8 cellular contexts compared by ENCODE assay signal in the genomic region with DNA sequence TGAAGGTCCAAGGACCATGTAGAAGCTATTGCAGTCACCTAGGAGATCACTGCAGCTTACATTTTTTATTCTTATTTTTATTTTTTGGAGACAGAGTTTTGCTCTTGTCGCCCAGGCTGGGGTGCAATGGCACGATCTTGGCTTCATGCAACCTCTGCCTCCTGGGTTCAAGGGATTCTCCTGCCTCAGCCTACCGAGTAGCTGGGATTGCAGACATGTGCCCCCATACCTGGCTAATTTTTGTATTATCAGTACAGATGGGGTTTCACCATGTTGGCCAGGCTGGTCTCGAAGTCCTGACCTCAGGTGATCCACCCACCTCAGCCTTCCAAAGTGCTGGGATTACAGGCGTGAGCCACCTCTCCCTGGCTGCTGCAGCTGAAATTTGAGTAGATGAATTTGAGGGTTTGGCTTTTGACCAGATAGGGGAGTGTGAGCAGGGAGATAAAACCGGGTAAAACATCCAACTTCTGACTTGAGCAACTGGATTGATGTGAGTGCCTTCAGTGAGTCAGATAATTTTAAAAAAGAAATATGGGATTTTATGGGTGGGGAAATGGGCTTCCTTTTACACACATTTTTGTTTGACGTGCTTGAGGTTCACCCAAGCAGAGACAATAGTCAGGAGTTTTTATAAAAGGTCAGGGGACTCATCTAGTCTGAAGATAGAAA. TPM values are rescaled to one million over a fixed set of nuclear protein-coding genes. Genes with fewer than 3 reads are reported as not detected.
A peak's percentile ranks its signal among the peaks of the same experiment; 100 is the strongest.
DNase-seq lines count a peak whose midpoint lies in the region; ATAC-seq and TF ChIP-seq lines count a peak whose summit lies in the region.
"Not testable (repeated sequence)": the region's sequence is repeated elsewhere in the genome, so short reads cannot be mapped to it uniquely, and the experiment has no call there.

No MANE protein-coding gene starts in this region.

- H3K36me3 Mint-ChIP-seq in stimulated activated naive B cell treated with anti-CD40 and anti-IgM and Interleukin-4, amounts not matched to agents 10 μg/mL and 1 μg/mL and 100 μg/mL, for 72 hours, result not testable (repeated sequence)

- H3K9me3 Mint-ChIP-seq in stimulated activated naive B cell treated with anti-CD40 and anti-IgM and Interleukin-4, amounts not matched to agents 10 μg/mL and 1 μg/mL and 100 μg/mL, for 72 hours, result not testable (repeated sequence)

- not testable (repeated sequence) for H3K36me3 ChIP-seq in brain microvascular endothelial cell (replicated peaks)

- H3K4me3 ChIP-seq in AG09309 (ENCODE audit: control insufficient read depth, low read depth, low read length); brain microvascular endothelial cell (ENCODE audit: low read depth, low read length); fibroblast of pulmonary artery (replicated peaks; ENCODE audit: low read depth, low read length): not testable (repeated sequence)

- H3K27me3 Mint-ChIP-seq in stimulated activated naive B cell treated with anti-CD40 and anti-IgM and Interleukin-4, amounts not matched to agents 10 μg/mL and 1 μg/mL and 100 μg/mL, for 72 hours, result peaks cover 26% of the 10 kb centered on the region in 2 donors

- H3K27me3 ChIP-seq in brain microvascular endothelial cell (replicated peaks), result not testable (repeated sequence)

- TF ChIP-seq CTCF in AG09309 (IDR thresholded peaks at IDR 0.05; ENCODE audit: control insufficient read depth, insufficient read depth, low read depth, low read length, missing control alignments); brain microvascular endothelial cell (IDR thresholded peaks at IDR 0.05; ENCODE audit: low read depth, low read length, missing control alignments); fibroblast of pulmonary artery (IDR thresholded peaks at IDR 0.05; ENCODE audit: low read length, missing control alignments): not testable (repeated sequence)

- H3K27ac ChIP-seq in brain microvascular endothelial cell, result peak overlapping the region; percentile 32

- DNase-seq in AG09309 (ENCODE audit: low read depth) (peak; percentile 95), GM04504 (ENCODE audit: low read depth) (peak; percentile 57), NCI-H2171 treated with DMSO at 0.1 percent for 48 hours (lab: John Stamatoyannopoulos, UW) (peak; percentile 29), brain microvascular endothelial cell (peak; percentile 70), fibroblast of pulmonary artery (ENCODE audit: low read depth) (peak; percentile 92), myocyte (ENCODE audit: low read depth) (peak; percentile 59)
- not testable (repeated sequence) for DNase-seq in stimulated activated naive B cell treated with anti-CD40 and anti-IgM and Interleukin-4, amounts not matched to agents 10 μg/mL and 1 μg/mL and 100 μg/mL, for 72 hours

- H3K4me3 Mint-ChIP-seq in stimulated activated naive B cell treated with anti-CD40 and anti-IgM and Interleukin-4, amounts not matched to agents 10 μg/mL and 1 μg/mL and 100 μg/mL, for 72 hours, result not testable (repeated sequence)

- in situ Hi-C loops in brain microvascular endothelial cell (cut with HindIII; ENCODE audit: low pct_ligation_motif_present, low sequenced_read_pairs), result not testable (repeated sequence)

- H3K4me1 Mint-ChIP-seq in stimulated activated naive B cell treated with anti-CD40 and anti-IgM and Interleukin-4, amounts not matched to agents 10 μg/mL and 1 μg/mL and 100 μg/mL, for 72 hours, result peaks cover 2 to 11% of the 10 kb centered on the region in 2 donors

- H3K27ac Mint-ChIP-seq in stimulated activated naive B cell treated with anti-CD40 and anti-IgM and Interleukin-4, amounts not matched to agents 10 μg/mL and 1 μg/mL and 100 μg/mL, for 72 hours, result not testable (repeated sequence)

- ATAC-seq in SK-N-SH treated with all-trans-retinoic acid at 6 μM for 48 hours, result peak; percentile 78
- ATAC-seq in stimulated activated naive B cell treated with anti-CD40 and anti-IgM and Interleukin-4, amounts not matched to agents 10 μg/mL and 1 μg/mL and 100 μg/mL, for 72 hours (replicated peaks), result peak; percentile 12 to 25

RNA-seq across cellular contexts. Expression of a gene that starts 29.3 kb away (rescaled TPM):
- 6.6 and 7.6 TPM in 2 replicates for total RNA-seq in myocyte
- 6.2 TPM for polyA plus RNA-seq in myocyte (2012)
